Comparison of ENCODE assay signal across 15 cellular contexts in the genomic region with DNA sequence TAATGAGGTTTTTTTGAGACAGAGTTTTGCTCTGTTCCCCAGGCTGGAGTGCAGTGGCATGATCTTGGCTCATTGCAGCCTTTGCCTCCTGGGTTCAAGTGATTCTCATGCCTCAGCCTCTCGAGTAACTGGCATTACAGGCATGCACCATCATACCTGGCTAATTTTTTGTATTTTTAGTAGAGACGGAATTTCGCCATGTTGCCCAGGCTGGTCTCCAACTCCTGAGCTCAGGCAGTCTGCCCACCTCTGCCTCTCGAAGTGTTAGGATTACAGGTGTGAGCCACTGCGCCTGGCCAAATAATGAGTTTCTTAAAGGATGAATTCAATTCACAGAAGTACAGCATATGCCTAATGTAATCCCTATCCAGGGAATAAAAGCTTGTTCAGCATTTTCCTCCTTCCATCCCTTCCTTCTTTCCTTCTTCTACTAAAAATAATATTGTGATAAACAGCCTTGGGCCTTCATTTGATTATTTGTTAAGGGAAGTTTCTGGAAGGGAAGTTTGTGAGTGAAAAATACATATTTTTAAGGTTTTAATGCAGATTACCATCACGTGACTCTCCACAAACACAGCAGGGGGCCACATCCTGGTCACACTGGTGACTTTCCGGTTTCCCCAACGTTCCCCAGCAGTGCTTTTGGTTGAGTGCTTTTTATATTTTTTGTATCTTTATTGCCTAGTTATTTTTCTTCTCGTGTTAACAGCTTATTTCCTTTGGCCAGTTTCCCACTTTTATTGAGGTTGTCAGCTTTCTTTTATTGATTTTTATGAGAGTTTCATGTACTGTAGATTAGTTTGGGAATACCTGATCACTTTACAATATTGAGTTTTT.
DNase-seq lines count a peak whose midpoint lies in the region; TF ChIP-seq lines count a peak whose summit lies in the region.
"Had no signal": no experiment of that assay in that cellular context is flagged by ENCODE, and none has a peak within 500 bp of the region (broad histone marks: within the 10 kb centered on the region; RNA-seq: fewer than 3 reads in every experiment).

No MANE protein-coding gene starts in this region.

- no peaks in the 10 kb centered on the region for H3K79me2 ChIP-seq in mesendoderm (ENCODE audit: control insufficient read depth, insufficient read depth, low read length)

- H2BK5ac ChIP-seq in mesendoderm (ENCODE audit: low read length): no peak overlapping the region

- H3K9ac ChIP-seq in mesendoderm (ENCODE audit: low read length): no peak overlapping the region
- H3K9ac ChIP-seq: KMS-11 had no signal

- H3K56ac ChIP-seq in mesendoderm (ENCODE audit: low read length): no peak overlapping the region

- peaks cover 11% of the 10 kb centered on the region for H3K4me1 Mint-ChIP-seq in chondrocyte (ENCODE audit: low read depth)
- H3K4me1 Mint-ChIP-seq in osteocyte (ENCODE audit: unreplicated experiment): peaks cover 23% of the 10 kb centered on the region

- no peak overlapping the region for H4K8ac ChIP-seq in mesendoderm (ENCODE audit: low read depth, low read length)

- H3K4me3 Mint-ChIP-seq in chondrocyte (ENCODE audit: unreplicated experiment): no peak overlapping the region
- no peak overlapping the region for H3K4me3 Mint-ChIP-seq in osteocyte (ENCODE audit: unreplicated experiment)
- H3K4me3 Mint-ChIP-seq: immature natural killer cell, type B pancreatic cell had no signal

- H3K4me2 ChIP-seq in mesendoderm (ENCODE audit: low read length): no peak overlapping the region
- H3K4me2 ChIP-seq: KMS-11 had no signal

- H2AK5ac ChIP-seq in mesendoderm (ENCODE audit: low read length): no peak overlapping the region

- TF ChIP-seq CTCF in chondrocyte (IDR thresholded peaks at IDR 0.05) (no peak), osteocyte (IDR thresholded peaks at IDR 0.05) (no peak)

- H3K4ac ChIP-seq in mesendoderm (ENCODE audit: low read depth, low read length): no peak overlapping the region

- DNase-seq in EH (ENCODE audit: low read depth): peak; percentile 14
- DNase-seq in KBM-7: peak; percentile 70
- no peak for DNase-seq in chondrocyte (ENCODE audit: low spot score)
- DNase-seq in osteocyte (ENCODE audit: extremely low spot score, unreplicated experiment): no peak
- DNase-seq in COLO668 (lab: John Stamatoyannopoulos, UW; ENCODE audit: unreplicated experiment): no peak
- no peak for DNase-seq in mesendoderm
- DNase-seq in NOMO-1 (lab: John Stamatoyannopoulos, UW; ENCODE audit: unreplicated experiment in 2 of 2): no peak
- DNase-seq: immature natural killer cell; NCI-H1092; NCI-H2029; NCI-H446; stimulated activated CD4-positive, alpha-beta T cell treated with anti-CD3 and anti-CD28 coated beads, Interleukin-12 subunit alpha, Interleukin-12 subunit beta, amount 100 ng/mL, for 4 hours had no signal

- H3K4me3 ChIP-seq in mesendoderm (ENCODE audit: low read length): no peak overlapping the region

- H3K36me3 Mint-ChIP-seq in chondrocyte (ENCODE audit: low read depth) (peaks cover 14% of the 10 kb centered on the region), osteocyte (ENCODE audit: unreplicated experiment) (peaks cover 40% of the 10 kb centered on the region)

- H3K36me3 ChIP-seq in mesendoderm (ENCODE audit: control insufficient read depth, insufficient read depth, low read length): no peaks in the 10 kb centered on the region
- H3K36me3 ChIP-seq: neutrophil had no signal

- no peak overlapping the region for H4K5ac ChIP-seq in mesendoderm (ENCODE audit: low read length)

- H3K27ac ChIP-seq in mesendoderm (ENCODE audit: low read depth, low read length): no peak overlapping the region
- H3K27ac ChIP-seq: KMS-11, neutrophil had no signal

- no peaks in the 10 kb centered on the region for H3K27me3 ChIP-seq in mesendoderm (ENCODE audit: insufficient read depth, low read length, poor library complexity)
- H3K27me3 ChIP-seq: neutrophil had no signal

- in situ Hi-C loops in KBM-7 (cut with MboI; ENCODE audit: low pct_unique_long_range_greater_than_20kb, low sequenced_read_pairs): no loop called here

- H3K27me3 Mint-ChIP-seq in chondrocyte (ENCODE audit: low read depth) (no peaks in the 10 kb centered on the region), osteocyte (ENCODE audit: unreplicated experiment) (no peaks in the 10 kb centered on the region)
- H3K27me3 Mint-ChIP-seq: type B pancreatic cell had no signal

- no peak overlapping the region for H3K23ac ChIP-seq in mesendoderm (ENCODE audit: low read length)

- peaks cover 7% of the 10 kb centered on the region for H3K4me1 ChIP-seq in mesendoderm (ENCODE audit: control insufficient read depth, low read depth, low read length)

- H2BK15ac ChIP-seq in mesendoderm (replicated peaks; ENCODE audit: low read depth): no peak overlapping the region

- H3K9me3 Mint-ChIP-seq in chondrocyte (ENCODE audit: low read depth) (peaks cover 2% of the 10 kb centered on the region), osteocyte (ENCODE audit: unreplicated experiment) (no peaks in the 10 kb centered on the region)
- H3K9me3 Mint-ChIP-seq: immature natural killer cell, type B pancreatic cell had no signal

- no peak overlapping the region for H2BK120ac ChIP-seq in mesendoderm (ENCODE audit: low read depth, low read length)

- no peak overlapping the region for H3K18ac ChIP-seq in mesendoderm (ENCODE audit: low read length)

- no CpG with 5 or more reads among the region's 9 CpGs for WGBS in mesendoderm (ENCODE audit: extremely low coverage, insufficient coverage, low lambda C conversion rate)

- H3K79me1 ChIP-seq in mesendoderm (ENCODE audit: low read length): no peaks in the 10 kb centered on the region

- H3K27ac Mint-ChIP-seq in chondrocyte (ENCODE audit: unreplicated experiment) (peak overlapping the region; percentile 50), osteocyte (ENCODE audit: unreplicated experiment) (peak overlapping the region; percentile 77)
- H3K27ac Mint-ChIP-seq: type B pancreatic cell had no signal

Comparison
In these comparisons a context has a peak if more than half of its experiments do, and no peak if none do; other contexts are left out.
1. DNase-seq: peak in EH (single experiment) and KBM-7 (single experiment); none in chondrocyte (single experiment), osteocyte (single experiment), COLO668 (single experiment), mesendoderm (single experiment) and NOMO-1 (0 of 2).